ENCODE assay signal across 8 cellular contexts in genomic region chr6:41939091-41939847, GRCh38. TPM values are rescaled to one million over a fixed set of nuclear protein-coding genes. Genes with fewer than 3 reads are reported as not detected.
DNase-seq lines count a peak whose midpoint lies in the region; ATAC-seq and TF ChIP-seq lines count a peak whose summit lies in the region.

No MANE protein-coding gene starts in this region.

- H3K27ac ChIP-seq in BLaER1 (peak overlapping the region; percentile 99), right atrium auricular region (peak overlapping the region; percentile 85 to 90)

- H3K4me1 ChIP-seq in BLaER1: peaks cover 69% of the 10 kb centered on the region
- H3K4me1 ChIP-seq in right atrium auricular region: peaks cover 5 to 59% of the 10 kb centered on the region in 2 donors

- no peaks in the 10 kb centered on the region for H3K9me3 Mint-ChIP-seq in activated naive CD4-positive, alpha-beta T cell treated with anti-CD3 and anti-CD28 coated beads, Interleukin-2, amount 50 U/mL, for 24 hours

- peaks cover 53% of the 10 kb centered on the region for H4K20me1 ChIP-seq in BLaER1

- peak overlapping the region; percentile 91 for H3K4me3 Mint-ChIP-seq in activated naive CD4-positive, alpha-beta T cell treated with anti-CD3 and anti-CD28 coated beads, Interleukin-2, amount 50 U/mL, for 24 hours

- H3K9me3 ChIP-seq in BLaER1 (no peaks in the 10 kb centered on the region), right atrium auricular region (no peaks in the 10 kb centered on the region)

- H3K27me3 Mint-ChIP-seq in activated naive CD4-positive, alpha-beta T cell treated with anti-CD3 and anti-CD28 coated beads, Interleukin-2, amount 50 U/mL, for 24 hours: no peaks in the 10 kb centered on the region

- peaks cover 72% of the 10 kb centered on the region for H3K36me3 ChIP-seq in BLaER1
- H3K36me3 ChIP-seq in right atrium auricular region: peaks cover 27% of the 10 kb centered on the region

- H3K27ac Mint-ChIP-seq in activated naive CD4-positive, alpha-beta T cell treated with anti-CD3 and anti-CD28 coated beads, Interleukin-2, amount 50 U/mL, for 24 hours: peak overlapping the region; percentile 96

- DNase-seq in LHCN-M2 (ENCODE audit: low read depth): peak; percentile 90
- peak; percentile 76 for DNase-seq in right atrium auricular region (ENCODE audit: low spot score)
- peak; percentile 52 for DNase-seq in skeletal muscle cell (ENCODE audit: low read depth)
- no peak for DNase-seq in NCI-H1105 (lab: John Stamatoyannopoulos, UW)

- H3K36me3 Mint-ChIP-seq in activated naive CD4-positive, alpha-beta T cell treated with anti-CD3 and anti-CD28 coated beads, Interleukin-2, amount 50 U/mL, for 24 hours: peaks cover 30% of the 10 kb centered on the region

- H3K9ac ChIP-seq in BLaER1: peak overlapping the region; percentile 100

- H3K4me3 ChIP-seq in BLaER1 (peak overlapping the region; percentile 98), right atrium auricular region (peak overlapping the region in 1 of 2 donors; percentile 86), skeletal muscle cell (ENCODE audit: low read depth, low read length) (peak overlapping the region; percentile 97)

- H3K4me2 ChIP-seq in BLaER1: peak overlapping the region; percentile 98

- H3K4me1 Mint-ChIP-seq in activated naive CD4-positive, alpha-beta T cell treated with anti-CD3 and anti-CD28 coated beads, Interleukin-2, amount 50 U/mL, for 24 hours: peaks cover 68% of the 10 kb centered on the region

- no peak for ATAC-seq in GM19328 (IDR thresholded peaks at IDR 0.05; ENCODE audit: unreplicated experiment)
- no peak for ATAC-seq in GM21515 (IDR thresholded peaks at IDR 0.05; ENCODE audit: unreplicated experiment)

- TF ChIP-seq CTCF in right atrium auricular region (IDR thresholded peaks at IDR 0.05): no peak

- no peaks in the 10 kb centered on the region for H3K27me3 ChIP-seq in BLaER1
- no peaks in the 10 kb centered on the region for H3K27me3 ChIP-seq in right atrium auricular region

RNA-seq across cellular contexts. Expression of gene CCND3, which starts 2.3 kb away (rescaled TPM):
- total RNA-seq in LHCN-M2 (2014; rRNA removed): 176 and 251 TPM in 2 replicates
- polyA plus RNA-seq in LHCN-M2 (2012): 121 TPM
- total RNA-seq in right atrium auricular region: 100 to 1,000 TPM in 1 of 2 donors, 10 to 100 TPM in 1; 78.7 to 129 TPM

RNA-seq across cellular contexts. Expression of gene BYSL, which starts 18.0 kb away (rescaled TPM):
- total RNA-seq in LHCN-M2 (2014; rRNA removed): 18.5 and 23.7 TPM in 2 replicates
- 25.7 TPM for polyA plus RNA-seq in LHCN-M2 (2012)
- total RNA-seq in right atrium auricular region: 1 to 10 TPM; 3.0 to 7.6 TPM

RNA-seq across cellular contexts. Expression of gene MED20, which starts 18.3 kb away (rescaled TPM):
- total RNA-seq in LHCN-M2 (2014; rRNA removed) (22.5 and 26.2 TPM in 2 replicates), right atrium auricular region (1 to 10 TPM; 8.6 to 8.8 TPM)
- polyA plus RNA-seq in LHCN-M2 (2012): 25.3 TPM

RNA-seq across cellular contexts. Expression of gene USP49, which starts 44.1 kb away (rescaled TPM):
- 1.6 and 1.7 TPM in 2 replicates for total RNA-seq in LHCN-M2 (2014; rRNA removed)
- 1.9 TPM for polyA plus RNA-seq in LHCN-M2 (2012)
- total RNA-seq in right atrium auricular region: 1 to 10 TPM; 1.3 to 1.7 TPM
